In the genomic region with DNA sequence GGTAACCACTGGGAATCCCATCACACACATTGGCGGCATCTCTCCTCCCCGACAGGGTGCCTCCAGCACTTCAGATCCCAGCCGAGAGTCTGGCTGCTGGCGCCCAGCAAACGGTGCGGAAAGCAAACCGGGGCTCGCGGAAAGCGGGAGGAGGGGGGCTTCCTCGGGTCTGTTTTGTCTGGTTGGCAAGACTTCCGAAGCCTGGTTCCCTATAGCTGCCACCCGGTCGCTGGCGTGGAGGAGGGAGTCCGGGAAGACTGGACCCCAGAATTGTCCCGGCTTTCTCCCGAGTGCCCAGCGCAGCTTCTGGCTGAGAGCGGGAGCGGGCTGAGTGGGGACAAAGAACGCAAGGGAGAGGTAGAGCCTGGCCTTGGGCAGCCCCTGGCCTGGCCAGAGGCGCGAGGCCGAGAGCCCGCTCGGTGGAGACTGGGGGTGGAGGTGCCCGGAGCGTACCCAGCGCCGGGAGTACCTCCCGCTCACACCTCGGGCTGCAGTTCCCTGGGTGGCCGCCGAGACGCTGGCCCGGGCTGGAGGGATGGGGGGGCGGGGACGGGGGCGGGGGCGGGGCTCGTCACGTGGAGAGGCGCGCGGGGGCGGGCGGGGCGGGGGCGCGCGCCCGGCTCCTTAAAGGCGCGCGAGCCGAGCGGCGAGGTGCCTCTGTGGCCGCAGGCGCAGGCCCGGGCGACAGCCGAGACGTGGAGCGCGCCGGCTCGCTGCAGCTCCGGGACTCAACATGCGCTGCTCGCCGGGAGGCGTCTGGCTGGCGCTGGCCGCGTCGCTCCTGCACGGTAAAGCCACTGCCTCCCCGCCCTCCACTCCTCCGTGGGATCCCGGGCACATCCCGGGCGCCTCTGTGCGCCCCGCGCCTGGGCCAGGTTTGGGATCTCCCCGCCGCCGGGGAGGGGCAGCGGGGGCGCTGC, we compare ENCODE assay signal across 8 cellular contexts. TPM values are rescaled to one million over a fixed set of nuclear protein-coding genes. Genes with fewer than 3 reads are reported as not detected.
DNase-seq lines count a peak whose midpoint lies in the region; ATAC-seq and TF ChIP-seq lines count a peak whose summit lies in the region.

CHRNA7 (plus strand) TSS at position 654 of the 920 bp plus-strand sequence; CDS start at position 734, 80 bp downstream.

- H3K27ac Mint-ChIP-seq in CD4-positive, alpha-beta memory T cell, result no peak within 1 kb of the TSS
- no peak within 1 kb of the TSS for H3K27ac Mint-ChIP-seq in T-helper 1 cell treated with Interleukin-12 subunit alpha and Interleukin-12 subunit beta and Interleukin-4 antibody, amounts not matched to agents 30 μg/mL and 1 μg/mL, for 36 hours

- no peaks in the 10 kb centered on the region for H3K9me3 Mint-ChIP-seq in CD4-positive, alpha-beta memory T cell
- H3K9me3 Mint-ChIP-seq in T-helper 1 cell treated with Interleukin-12 subunit alpha and Interleukin-12 subunit beta and Interleukin-4 antibody, amounts not matched to agents 30 μg/mL and 1 μg/mL, for 36 hours, result no peaks in the 10 kb centered on the region

- 0 to 1% methylated on average over 32 to 45 of the region's 92 CpGs for WGBS in tibial nerve, 2 donors

- no peaks in the 10 kb centered on the region for H3K4me1 ChIP-seq in CD4-positive, alpha-beta memory T cell (ENCODE audit: insufficient read depth, low read length)
- peaks cover 11% of the 10 kb centered on the region for H3K4me1 ChIP-seq in mucosa of descending colon (ENCODE audit: low read depth)
- H3K4me1 ChIP-seq in tibial nerve, result peaks cover 0 to 18% (median 0%) of the 10 kb centered on the region in 4 donors

- no peak for TF ChIP-seq EP300 in tibial nerve (IDR thresholded peaks at IDR 0.05)

- no peaks in the 10 kb centered on the region for H3K36me3 ChIP-seq in CD4-positive, alpha-beta memory T cell (ENCODE audit: insufficient read depth, low read length)
- H3K36me3 ChIP-seq in mucosa of descending colon (ENCODE audit: low read depth) (no peaks in the 10 kb centered on the region), tibial nerve (no peaks in the 10 kb centered on the region)

- H3K9me3 ChIP-seq in CD4-positive, alpha-beta memory T cell (ENCODE audit: control insufficient read depth in 1 of 2, low read length in 2 of 2), result no peaks in the 10 kb centered on the region
- no peaks in the 10 kb centered on the region for H3K9me3 ChIP-seq in mucosa of descending colon
- no peaks in the 10 kb centered on the region for H3K9me3 ChIP-seq in tibial nerve

- TF ChIP-seq CTCF in epithelial cell of esophagus (IDR thresholded peaks at IDR 0.05; ENCODE audit: insufficient read depth, low read depth, low read length, missing control alignments), result no peak
- TF ChIP-seq CTCF in mucosa of descending colon (IDR thresholded peaks at IDR 0.05), result peak; percentile 27
- peak in 2 of 5 experiments; percentile 10 to 18 for TF ChIP-seq CTCF in tibial nerve (IDR thresholded peaks at IDR 0.05)

- peaks cover 4% of the 10 kb centered on the region for H3K27me3 ChIP-seq in CD4-positive, alpha-beta memory T cell (ENCODE audit: insufficient read depth, low read length)
- peaks cover 0 to 40% of the 10 kb centered on the region in 2 donors for H3K27me3 ChIP-seq in tibial nerve

- CTCF ChIA-PET in CD4-positive, alpha-beta memory T cell (lab: Charles Lee; ENCODE audit: partially characterized antibody), result no interaction called here

- no peak for DNase-seq in CD4-positive, alpha-beta memory T cell
- peak; percentile 53 for DNase-seq in Jurkat, Clone E6-1 (ENCODE audit: low read depth, low spot score)
- peak; percentile 27 for DNase-seq in epithelial cell of esophagus (ENCODE audit: low read depth)
- peak; percentile 64 to 80 (median 75) for DNase-seq in mucosa of descending colon
- no peak for DNase-seq in tibial nerve (ENCODE audit: low spot score in 2 of 2)

- intact Hi-C loops in CD4-positive, alpha-beta memory T cell (cut with micrococcal nuclease), result no loop called here
- intact Hi-C loops in mucosa of descending colon (cut with DNase I, micrococcal nuclease), result loop anchor here in 1 of 2 donors (5.0 kb wide), 1 partner anchor 53 kb away; no protein-coding TSS in a partner anchor

- peak within 1 kb of the TSS; percentile 17 to 73 (median 52) for H3K4me3 Mint-ChIP-seq in CD4-positive, alpha-beta memory T cell
- peak within 1 kb of the TSS; percentile 23 for H3K4me3 Mint-ChIP-seq in T-helper 1 cell treated with Interleukin-12 subunit alpha and Interleukin-12 subunit beta and Interleukin-4 antibody, amounts not matched to agents 30 μg/mL and 1 μg/mL, for 36 hours

- ATAC-seq in GM19043 (IDR thresholded peaks at IDR 0.05; ENCODE audit: low read depth, unreplicated experiment) (peak; percentile 64), mucosa of descending colon (peak; percentile 88), GM21515 (IDR thresholded peaks at IDR 0.05; ENCODE audit: unreplicated experiment) (no peak)

- no peak within 1 kb of the TSS for H3K4me3 ChIP-seq in CD4-positive, alpha-beta memory T cell (ENCODE audit: low read length in 2 of 2)
- H3K4me3 ChIP-seq in Jurkat, Clone E6-1 (ENCODE audit: low read length), result peak within 1 kb of the TSS; percentile 60
- H3K4me3 ChIP-seq in epithelial cell of esophagus (ENCODE audit: low read length) (peak within 1 kb of the TSS; percentile 25), mucosa of descending colon (no peak within 1 kb of the TSS), tibial nerve (peak within 1 kb of the TSS; percentile 28 to 53 (median 36))

- no peak within 1 kb of the TSS for H3K27ac ChIP-seq in CD4-positive, alpha-beta memory T cell (ENCODE audit: low read depth, low read length)
- peak within 1 kb of the TSS in 1 of 4 donors; percentile 26 for H3K27ac ChIP-seq in tibial nerve

- POLR2A ChIA-PET in CD4-positive, alpha-beta memory T cell (lab: Charles Lee; ENCODE audit: partially characterized antibody), result no interaction called here

- TF ChIP-seq POLR2A in tibial nerve (IDR thresholded peaks at IDR 0.05), result no peak

- peaks cover 3 to 14% (median 7%) of the 10 kb centered on the region in 4 donors for H3K4me1 Mint-ChIP-seq in CD4-positive, alpha-beta memory T cell
- no peaks in the 10 kb centered on the region for H3K4me1 Mint-ChIP-seq in T-helper 1 cell treated with Interleukin-12 subunit alpha and Interleukin-12 subunit beta and Interleukin-4 antibody, amounts not matched to agents 30 μg/mL and 1 μg/mL, for 36 hours (ENCODE audit: low read depth)

- no peaks in the 10 kb centered on the region for H3K36me3 Mint-ChIP-seq in CD4-positive, alpha-beta memory T cell
- no peaks in the 10 kb centered on the region for H3K36me3 Mint-ChIP-seq in T-helper 1 cell treated with Interleukin-12 subunit alpha and Interleukin-12 subunit beta and Interleukin-4 antibody, amounts not matched to agents 30 μg/mL and 1 μg/mL, for 36 hours (ENCODE audit: low read depth)

- H3K27me3 Mint-ChIP-seq in CD4-positive, alpha-beta memory T cell, result peaks cover 34 to 36% of the 10 kb centered on the region in 2 donors
- H3K27me3 Mint-ChIP-seq in T-helper 1 cell treated with Interleukin-12 subunit alpha and Interleukin-12 subunit beta and Interleukin-4 antibody, amounts not matched to agents 30 μg/mL and 1 μg/mL, for 36 hours (ENCODE audit: low read depth), result peaks cover 76% of the 10 kb centered on the region

RNA-seq across cellular contexts. Expression of gene CHRNA7, which starts in this region (rescaled TPM):
- total RNA-seq in CD4-positive, alpha-beta memory T cell, result not detected
- polyA plus RNA-seq in CD4-positive, alpha-beta memory T cell, result under 1 TPM in 1 of 2 donors, not detected in 1; 0.35 TPM
- polyA plus RNA-seq in Jurkat, Clone E6-1 (2012; ENCODE audit: insufficient read depth, insufficient read length), result 4.4 TPM
- total RNA-seq in mucosa of descending colon (10 to 100 TPM in 1 of 3 donors, 1 to 10 TPM in 2; 3.4 to 12.2 (median 5.3) TPM), tibial nerve (1 to 10 TPM in 3 of 4 donors, under 1 TPM in 1; 0.20 to 6.3 (median 1.3) TPM)

Comparison
In these comparisons a context has a peak if more than half of its experiments do, and no peak if none do; other contexts are left out.
1. DNase-seq: peak in Jurkat, Clone E6-1 (single experiment), epithelial cell of esophagus (single experiment) and mucosa of descending colon (3 of 3); none in CD4-positive, alpha-beta memory T cell (0 of 5) and tibial nerve (0 of 2).
2. H3K4me3 ChIP-seq: peak in Jurkat, Clone E6-1 (single experiment), epithelial cell of esophagus (single experiment) and tibial nerve (4 of 4); none in CD4-positive, alpha-beta memory T cell (0 of 2) and mucosa of descending colon (single experiment).